Comparison of ENCODE assay signal across 36 cellular contexts in genomic region chr10:87652261-87652660, GRCh38. TPM values are rescaled to one million over a fixed set of nuclear protein-coding genes. Genes with fewer than 3 reads are reported as not detected.
"Had no signal": no experiment of that assay in that cellular context is flagged by ENCODE, and none has a peak within 500 bp of the region (broad histone marks: within the 10 kb centered on the region; RNA-seq: fewer than 3 reads in every experiment).

No MANE protein-coding gene starts in this region.

- H3K4me3 ChIP-seq: ascending aorta, cardiac muscle cell, MG63, PC-9 had no signal

- H3K27ac ChIP-seq: ascending aorta, cardiac muscle cell, PC-9, RWPE1, WERI-Rb-1 had no signal

- H3K4me3 Mint-ChIP-seq: activated CD4-positive, alpha-beta T cell treated with anti-CD3 and anti-CD28 coated beads, Interleukin-2, amount 10 ng/mL, durations not matched to agents 24 days and 14 days; activated CD8-positive, alpha-beta T cell treated with anti-CD3 and anti-CD28 coated beads for 36 hours; activated naive CD4-positive, alpha-beta T cell treated with anti-CD3 and anti-CD28 coated beads, Interleukin-2, amount 50 U/mL, for 24 hours; activated naive CD8-positive, alpha-beta T cell treated with anti-CD3 and anti-CD28 coated beads, Interleukin-2, amount 10 ng/mL, durations not matched to agents 7 days and 5 days; activated T-cell treated with anti-CD3 and anti-CD28 coated beads, Interleukin-2, amount 50 U/mL, for 24 hours; central memory CD8-positive, alpha-beta T cell had no signal

- H3K4me1 Mint-ChIP-seq: activated CD4-positive, alpha-beta T cell treated with anti-CD3 and anti-CD28 coated beads, Interleukin-2, amount 10 ng/mL, durations not matched to agents 24 days and 14 days; activated naive CD8-positive, alpha-beta T cell treated with anti-CD3 and anti-CD28 coated beads, Interleukin-2, amount 10 ng/mL, durations not matched to agents 7 days and 5 days; central memory CD8-positive, alpha-beta T cell had no signal

- FAIRE-seq: RCC 7860 had no signal

- H3K27me3 ChIP-seq: ascending aorta, cardiac muscle cell, MG63 had no signal

- H3K9me3 Mint-ChIP-seq: activated naive CD4-positive, alpha-beta T cell treated with anti-CD3 and anti-CD28 coated beads, Interleukin-2, amount 50 U/mL, for 24 hours; activated naive CD8-positive, alpha-beta T cell treated with anti-CD3 and anti-CD28 coated beads, Interleukin-2, amount 10 ng/mL, durations not matched to agents 7 days and 5 days; activated T-helper 2 cell treated with anti-CD3 and anti-CD28 coated beads, Interferon-gamma antibody, Interleukin-2, Interleukin-4, amounts not matched to agents 10 μg/mL and 5 μg/mL and 100 μg/mL, durations not matched to agents 14 hours and 24 hours and 36 hours; central memory CD8-positive, alpha-beta T cell had no signal

- H3K9me3 ChIP-seq: ascending aorta, MG63 had no signal

- H2AFZ ChIP-seq: PC-9 had no signal

- H3K4me2 ChIP-seq: PC-9 had no signal

- DNase-seq: activated CD4-positive, alpha-beta T cell treated with anti-CD3 and anti-CD28 coated beads, Interleukin-2, amount 10 ng/mL, durations not matched to agents 24 days and 14 days; activated CD4-positive, alpha-beta T cell treated with anti-CD3 and anti-CD28 coated beads, Interleukin-2, amount 50 U/mL, for 4 hours; activated CD8-positive, alpha-beta T cell treated with anti-CD3 and anti-CD28 coated beads for 36 hours; activated gamma-delta T cell; activated naive CD4-positive, alpha-beta T cell treated with Interleukin-2 at 50 U/mL for 16 hours; activated naive CD8-positive, alpha-beta T cell treated with anti-CD3 and anti-CD28 coated beads, Interleukin-2, amount 10 ng/mL, durations not matched to agents 7 days and 5 days; activated T-cell treated with anti-CD3 and anti-CD28 coated beads, Interleukin-2, amount 50 U/mL, for 24 hours; amygdala; Kasumi-1; MG63; NCI-H1048; NCI-H1105 treated with DMSO at 0.1 percent for 48 hours; NCI-H1436; NCI-H187; NCI-H2029 treated with DMSO at 0.1 percent for 48 hours; NCI-H2107; NCI-H2171; NCI-H510A; NCI-H526; NCI-H748 treated with DMSO at 0.1 percent for 48 hours; PC-9; SIG-M5; T-helper 1 cell; T-helper 2 cell; T-helper 9 cell; WERI-Rb-1 had no signal

- H3K36me3 Mint-ChIP-seq: activated naive CD4-positive, alpha-beta T cell treated with anti-CD3 and anti-CD28 coated beads, Interleukin-2, amount 50 U/mL, for 24 hours; activated naive CD8-positive, alpha-beta T cell treated with anti-CD3 and anti-CD28 coated beads, Interleukin-2, amount 10 ng/mL, durations not matched to agents 7 days and 5 days had no signal

- H3K27ac Mint-ChIP-seq: activated CD4-positive, alpha-beta T cell treated with anti-CD3 and anti-CD28 coated beads, Interleukin-2, amount 10 ng/mL, durations not matched to agents 24 days and 14 days; activated CD8-positive, alpha-beta T cell treated with anti-CD3 and anti-CD28 coated beads for 36 hours; activated naive CD4-positive, alpha-beta T cell treated with anti-CD3 and anti-CD28 coated beads, Interleukin-2, amount 50 U/mL, for 24 hours; activated naive CD8-positive, alpha-beta T cell treated with anti-CD3 and anti-CD28 coated beads, Interleukin-2, amount 10 ng/mL, durations not matched to agents 7 days and 5 days; activated T-cell treated with anti-CD3 and anti-CD28 coated beads, Interleukin-2, amount 50 U/mL, for 24 hours; activated T-helper 2 cell treated with anti-CD3 and anti-CD28 coated beads, Interferon-gamma antibody, Interleukin-2, Interleukin-4, amounts not matched to agents 10 μg/mL and 5 μg/mL and 100 μg/mL, durations not matched to agents 14 hours and 24 hours and 36 hours had no signal

- ATAC-seq: activated CD8-positive, alpha-beta T cell treated with anti-CD3 and anti-CD28 coated beads for 36 hours; Right ventricle myocardium inferior; SK-N-SH treated with all-trans-retinoic acid at 6 μM for 48 hours had no signal

- H3K36me3 ChIP-seq: ascending aorta, cardiac muscle cell, MG63, WERI-Rb-1 had no signal

RNA-seq across cellular contexts. Expression of gene PAPSS2, which starts 7.4 kb away (rescaled TPM):
- total RNA-seq: activated CD4-positive, alpha-beta T cell treated with anti-CD3 and anti-CD28 coated beads, Interleukin-2, amount 10 ng/mL, durations not matched to agents 24 days and 14 days; OCI-LY7 had no signal
